ENCODE assay signal across 1 cellular context in the genomic region with DNA sequence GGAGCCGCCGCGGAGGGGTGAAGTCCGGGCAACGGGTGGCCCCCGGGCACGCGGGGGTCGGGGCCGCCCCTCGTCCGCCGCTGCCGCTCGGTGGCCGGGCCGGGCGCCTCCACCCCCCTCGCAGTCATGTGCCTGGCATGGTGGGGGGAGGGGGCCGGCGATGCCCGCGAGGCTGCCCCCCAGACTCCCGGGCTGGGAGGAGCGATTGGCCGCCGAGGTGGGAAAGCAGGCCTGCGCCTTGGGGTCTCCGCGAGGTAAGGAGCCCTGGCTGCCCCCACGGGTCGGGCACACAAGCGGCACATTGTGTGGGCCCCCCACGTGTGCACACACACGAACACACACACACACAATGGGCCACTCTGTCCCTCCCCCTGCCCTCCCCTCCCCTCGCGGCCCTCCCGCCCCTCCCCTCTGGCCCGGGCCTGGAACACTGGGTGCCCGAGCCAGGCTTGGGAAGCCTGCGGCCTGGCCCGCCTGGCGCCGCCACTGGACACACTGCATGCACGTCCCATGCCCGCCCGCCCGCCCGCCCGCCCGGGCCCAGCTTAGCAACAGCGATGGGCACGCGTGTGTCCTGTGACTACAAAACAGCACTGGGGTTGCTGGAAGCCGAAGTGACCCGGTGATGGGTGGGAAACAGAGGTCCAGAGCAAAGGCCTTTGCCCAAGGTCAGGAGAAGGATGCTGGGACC.
A peak's percentile ranks its signal among the peaks of the same experiment; 100 is the strongest.
TF ChIP-seq lines count a peak whose summit lies in the region.

No MANE protein-coding gene starts in this region.

TF ChIP-seq in HEK293, 187 proteins besides CTCF, POLR2A, EP300 and RAD21 (continued from another document):
- TF ChIP-seq, protein P1, sequence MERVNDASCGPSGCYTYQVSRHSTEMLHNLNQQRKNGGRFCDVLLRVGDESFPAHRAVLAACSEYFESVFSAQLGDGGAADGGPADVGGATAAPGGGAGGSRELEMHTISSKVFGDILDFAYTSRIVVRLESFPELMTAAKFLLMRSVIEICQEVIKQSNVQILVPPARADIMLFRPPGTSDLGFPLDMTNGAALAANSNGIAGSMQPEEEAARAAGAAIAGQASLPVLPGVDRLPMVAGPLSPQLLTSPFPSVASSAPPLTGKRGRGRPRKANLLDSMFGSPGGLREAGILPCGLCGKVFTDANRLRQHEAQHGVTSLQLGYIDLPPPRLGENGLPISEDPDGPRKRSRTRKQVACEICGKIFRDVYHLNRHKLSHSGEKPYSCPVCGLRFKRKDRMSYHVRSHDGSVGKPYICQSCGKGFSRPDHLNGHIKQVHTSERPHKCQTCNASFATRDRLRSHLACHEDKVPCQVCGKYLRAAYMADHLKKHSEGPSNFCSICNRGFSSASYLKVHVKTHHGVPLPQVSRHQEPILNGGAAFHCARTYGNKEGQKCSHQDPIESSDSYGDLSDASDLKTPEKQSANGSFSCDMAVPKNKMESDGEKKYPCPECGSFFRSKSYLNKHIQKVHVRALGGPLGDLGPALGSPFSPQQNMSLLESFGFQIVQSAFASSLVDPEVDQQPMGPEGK (tag by site-specific recombination; IDR thresholded peaks at IDR 0.05), result 0 out of 2 replicates have a peak, but pooled peaks have one; percentile 25
- TF ChIP-seq KLF1 (tag by site-specific recombination; IDR thresholded peaks at IDR 0.05) (no peak), ZNF341 (tag by site-specific recombination; IDR thresholded peaks at IDR 0.05; ENCODE audit: low read depth) (no peak), ZNF398 (tag by site-specific recombination; IDR thresholded peaks at IDR 0.05) (peak; percentile 80), KLF9 (tag by site-specific recombination; IDR thresholded peaks at IDR 0.05; ENCODE audit: low read depth) (no peak), ZNF501 (tag by site-specific recombination; IDR thresholded peaks at IDR 0.05) (no peak), ZBTB26 (tag by site-specific recombination; optimal IDR thresholded peaks at IDR 0.05) (peak; percentile 61), GLIS1 (tag by site-specific recombination; IDR thresholded peaks at IDR 0.05) (peak; percentile 83), TSHZ1 (tag by site-specific recombination; IDR thresholded peaks at IDR 0.05; ENCODE audit: borderline replicate concordance) (no peak), PRDM1 (tag by site-specific recombination; IDR thresholded peaks at IDR 0.05) (no peak), ZNF132 (tag by site-specific recombination; IDR thresholded peaks at IDR 0.05; ENCODE audit: borderline replicate concordance) (no peak), ZIC2 (tag by site-specific recombination; IDR thresholded peaks at IDR 0.05) (no peak), SP3 (tag by site-specific recombination; IDR thresholded peaks at IDR 0.05) (peak; percentile 33; the same call in 1 of the 2 replicates), YY1 (tag by site-specific recombination; IDR thresholded peaks at IDR 0.05) (no peak), ZNF549 (tag by site-specific recombination; IDR thresholded peaks at IDR 0.05) (no peak), ZBTB11 (tag by site-specific recombination; conservative IDR thresholded peaks at IDR 0.05; ENCODE audit: low read depth) (no peak), ZNF140 (tag by site-specific recombination; IDR thresholded peaks at IDR 0.05) (no peak), ZNF544 (tag by site-specific recombination; IDR thresholded peaks at IDR 0.05) (no peak), ZFP69B (tag by site-specific recombination; IDR thresholded peaks at IDR 0.05) (peak; percentile 52; the same call in 1 of the 2 replicates), ZNF776 (tag by site-specific recombination; IDR thresholded peaks at IDR 0.05; ENCODE audit: borderline replicate concordance) (no peak), GFI1B (tag by site-specific recombination; IDR thresholded peaks at IDR 0.05) (no peak), ZNF37A (tag by site-specific recombination; IDR thresholded peaks at IDR 0.05) (no peak)
- TF ChIP-seq, protein P2, sequence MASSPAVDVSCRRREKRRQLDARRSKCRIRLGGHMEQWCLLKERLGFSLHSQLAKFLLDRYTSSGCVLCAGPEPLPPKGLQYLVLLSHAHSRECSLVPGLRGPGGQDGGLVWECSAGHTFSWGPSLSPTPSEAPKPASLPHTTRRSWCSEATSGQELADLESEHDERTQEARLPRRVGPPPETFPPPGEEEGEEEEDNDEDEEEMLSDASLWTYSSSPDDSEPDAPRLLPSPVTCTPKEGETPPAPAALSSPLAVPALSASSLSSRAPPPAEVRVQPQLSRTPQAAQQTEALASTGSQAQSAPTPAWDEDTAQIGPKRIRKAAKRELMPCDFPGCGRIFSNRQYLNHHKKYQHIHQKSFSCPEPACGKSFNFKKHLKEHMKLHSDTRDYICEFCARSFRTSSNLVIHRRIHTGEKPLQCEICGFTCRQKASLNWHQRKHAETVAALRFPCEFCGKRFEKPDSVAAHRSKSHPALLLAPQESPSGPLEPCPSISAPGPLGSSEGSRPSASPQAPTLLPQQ (tag by site-specific recombination; IDR thresholded peaks at IDR 0.05), result peak; percentile 79
- TF ChIP-seq, protein P3, sequence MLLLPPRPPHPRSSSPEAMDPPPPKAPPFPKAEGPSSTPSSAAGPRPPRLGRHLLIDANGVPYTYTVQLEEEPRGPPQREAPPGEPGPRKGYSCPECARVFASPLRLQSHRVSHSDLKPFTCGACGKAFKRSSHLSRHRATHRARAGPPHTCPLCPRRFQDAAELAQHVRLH (tag by site-specific recombination; IDR thresholded peaks at IDR 0.05), result no peak
- TF ChIP-seq, protein P4, sequence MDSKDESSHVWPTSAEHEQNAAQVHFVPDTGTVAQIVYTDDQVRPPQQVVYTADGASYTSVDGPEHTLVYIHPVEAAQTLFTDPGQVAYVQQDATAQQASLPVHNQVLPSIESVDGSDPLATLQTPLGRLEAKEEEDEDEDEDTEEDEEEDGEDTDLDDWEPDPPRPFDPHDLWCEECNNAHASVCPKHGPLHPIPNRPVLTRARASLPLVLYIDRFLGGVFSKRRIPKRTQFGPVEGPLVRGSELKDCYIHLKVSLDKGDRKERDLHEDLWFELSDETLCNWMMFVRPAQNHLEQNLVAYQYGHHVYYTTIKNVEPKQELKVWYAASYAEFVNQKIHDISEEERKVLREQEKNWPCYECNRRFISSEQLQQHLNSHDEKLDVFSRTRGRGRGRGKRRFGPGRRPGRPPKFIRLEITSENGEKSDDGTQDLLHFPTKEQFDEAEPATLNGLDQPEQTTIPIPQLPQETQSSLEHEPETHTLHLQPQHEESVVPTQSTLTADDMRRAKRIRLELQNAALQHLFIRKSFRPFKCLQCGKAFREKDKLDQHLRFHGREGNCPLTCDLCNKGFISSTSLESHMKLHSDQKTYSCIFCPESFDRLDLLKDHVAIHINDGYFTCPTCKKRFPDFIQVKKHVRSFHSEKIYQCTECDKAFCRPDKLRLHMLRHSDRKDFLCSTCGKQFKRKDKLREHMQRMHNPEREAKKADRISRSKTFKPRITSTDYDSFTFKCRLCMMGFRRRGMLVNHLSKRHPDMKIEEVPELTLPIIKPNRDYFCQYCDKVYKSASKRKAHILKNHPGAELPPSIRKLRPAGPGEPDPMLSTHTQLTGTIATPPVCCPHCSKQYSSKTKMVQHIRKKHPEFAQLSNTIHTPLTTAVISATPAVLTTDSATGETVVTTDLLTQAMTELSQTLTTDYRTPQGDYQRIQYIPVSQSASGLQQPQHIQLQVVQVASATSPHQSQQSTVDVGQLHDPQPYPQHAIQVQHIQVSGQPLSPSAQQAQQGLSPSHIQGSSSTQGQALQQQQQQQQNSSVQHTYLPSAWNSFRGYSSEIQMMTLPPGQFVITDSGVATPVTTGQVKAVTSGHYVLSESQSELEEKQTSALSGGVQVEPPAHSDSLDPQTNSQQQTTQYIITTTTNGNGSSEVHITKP (tag by site-specific recombination; IDR thresholded peaks at IDR 0.05), result no peak
- TF ChIP-seq, protein P5, sequence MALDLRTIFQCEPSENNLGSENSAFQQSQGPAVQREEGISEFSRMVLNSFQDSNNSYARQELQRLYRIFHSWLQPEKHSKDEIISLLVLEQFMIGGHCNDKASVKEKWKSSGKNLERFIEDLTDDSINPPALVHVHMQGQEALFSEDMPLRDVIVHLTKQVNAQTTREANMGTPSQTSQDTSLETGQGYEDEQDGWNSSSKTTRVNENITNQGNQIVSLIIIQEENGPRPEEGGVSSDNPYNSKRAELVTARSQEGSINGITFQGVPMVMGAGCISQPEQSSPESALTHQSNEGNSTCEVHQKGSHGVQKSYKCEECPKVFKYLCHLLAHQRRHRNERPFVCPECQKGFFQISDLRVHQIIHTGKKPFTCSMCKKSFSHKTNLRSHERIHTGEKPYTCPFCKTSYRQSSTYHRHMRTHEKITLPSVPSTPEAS (tag by site-specific recombination; IDR thresholded peaks at IDR 0.05), result peak; percentile 92
